In the genomic region with DNA sequence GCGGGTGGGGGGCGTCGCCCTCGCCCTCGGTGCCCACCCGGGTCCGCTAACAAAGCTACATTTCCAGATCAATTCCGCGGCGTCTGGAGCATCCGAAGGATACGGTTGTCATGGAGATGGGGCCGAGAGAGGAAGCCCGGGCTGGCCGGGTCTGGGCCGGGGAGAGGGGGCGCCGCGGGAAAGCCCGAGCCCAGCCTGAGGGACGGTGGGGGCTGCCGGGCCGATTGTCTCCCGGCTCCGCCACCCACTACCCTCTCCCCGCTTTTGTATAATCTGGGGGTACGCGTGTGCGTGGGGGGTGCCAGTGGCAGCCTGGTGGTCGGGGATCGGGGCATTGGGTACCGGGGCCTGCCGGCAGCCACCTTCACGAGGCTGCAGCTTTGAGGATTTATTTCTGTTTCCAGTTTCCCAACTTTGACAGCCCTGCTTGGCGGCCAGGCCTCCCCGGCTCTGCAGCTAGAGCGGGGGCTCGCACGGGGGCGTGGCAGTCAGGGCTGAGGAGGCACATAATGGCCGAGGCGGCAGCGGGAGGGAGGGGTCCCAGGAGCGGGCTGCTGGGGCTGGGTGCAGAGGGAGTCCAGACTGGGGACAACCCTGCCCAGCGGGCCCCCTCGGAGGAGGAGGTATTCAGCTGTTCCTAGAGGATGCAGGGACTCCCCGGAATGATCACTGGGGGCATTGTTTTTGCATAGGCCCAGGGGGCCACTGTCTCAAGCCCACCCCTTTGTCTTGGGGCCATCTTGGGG, we compare ENCODE assay signal across 11 cellular contexts. TPM values are rescaled to one million over a fixed set of nuclear protein-coding genes. Genes with fewer than 3 reads are reported as not detected.
DNase-seq lines count a peak whose midpoint lies in the region; ATAC-seq and TF ChIP-seq lines count a peak whose summit lies in the region.
"Had no signal": no experiment of that assay in that cellular context is flagged by ENCODE, and none has a peak within 500 bp of the region (broad histone marks: within the 10 kb centered on the region; RNA-seq: fewer than 3 reads in every experiment).

No MANE protein-coding gene starts in this region.

- TF ChIP-seq CTCF in upper lobe of right lung (IDR thresholded peaks at IDR 0.05): no peak

- H3K4me3 Mint-ChIP-seq in CD4-positive, CD25-positive, alpha-beta regulatory T cell: peak overlapping the region in 3 of 4 donors; percentile 20 to 66 (median 52)
- peak overlapping the region; percentile 44 to 83 (median 57) for H3K4me3 Mint-ChIP-seq in naive thymus-derived CD8-positive, alpha-beta T cell
- no peak overlapping the region for H3K4me3 Mint-ChIP-seq in activated CD8-positive, alpha-beta memory T cell treated with anti-CD3 and anti-CD28 coated beads, Interleukin-2, amount 10 ng/mL, durations not matched to agents 7 days and 5 days

- POLR2A ChIA-PET in naive thymus-derived CD8-positive, alpha-beta T cell (lab: Charles Lee): interaction anchor here (1.4 kb wide), 1 partner anchor 9 kb away, joined by 4 read pairs; no protein-coding TSS in a partner anchor

- DNase-seq in CD4-positive, CD25-positive, alpha-beta regulatory T cell: no peak
- DNase-seq in HAP-1 (ENCODE audit: low spot score in 2 of 2) (peak in 1 of 2 experiments; percentile 31), NCI-H510A treated with DMSO at 0.1 percent for 48 hours (lab: John Stamatoyannopoulos, UW) (no peak), upper lobe of right lung (no peak)
- peak in 1 of 10 donors; percentile 56 for DNase-seq in naive thymus-derived CD8-positive, alpha-beta T cell
- DNase-seq in activated CD4-positive, CD25-positive, alpha-beta regulatory T cell treated with anti-CD3 and anti-CD28 coated beads, Interleukin-2, amount 50 U/mL, for 72 hours: no peak
- no peak for DNase-seq in activated CD8-positive, alpha-beta memory T cell treated with anti-CD3 and anti-CD28 coated beads, Interleukin-2, amount 10 ng/mL, durations not matched to agents 7 days and 5 days
- DNase-seq: NCI-H2107 had no signal

- in situ Hi-C loops in HAP-1 (cut with MboI; ENCODE audit: low sequenced_read_pairs): no loop called here

- CTCF ChIA-PET in activated CD8-positive, alpha-beta memory T cell treated with anti-CD3 and anti-CD28 coated beads, Interleukin-2, amount 10 ng/mL, durations not matched to agents 7 days and 5 days (lab: Charles Lee): interaction anchor here (1.4 to 2.1 kb wide), 2 partner anchors 9 to 13 kb away, joined by 3 to 8 read pairs; no protein-coding TSS in a partner anchor

- peaks cover 13% of the 10 kb centered on the region for H3K4me1 ChIP-seq in CD4-positive, CD25-positive, alpha-beta regulatory T cell (ENCODE audit: control insufficient read depth, insufficient read depth, low read length, poor library complexity, severe bottlenecking)
- H3K4me1 ChIP-seq in HAP-1 (no peaks in the 10 kb centered on the region; the same call in 1 of the 2 replicates), upper lobe of right lung (peaks cover 13% of the 10 kb centered on the region)

- no peak for ATAC-seq in CD4-positive, CD25-positive, alpha-beta regulatory T cell (ENCODE audit: low read depth in 2 of 2)
- ATAC-seq in naive thymus-derived CD8-positive, alpha-beta T cell: peak; percentile 13 to 41
- ATAC-seq in activated CD8-positive, alpha-beta memory T cell treated with anti-CD3 and anti-CD28 coated beads, Interleukin-2, amount 10 ng/mL, durations not matched to agents 7 days and 5 days: no peak
- no peak for ATAC-seq in upper lobe of right lung

- H3K27me3 Mint-ChIP-seq in CD4-positive, CD25-positive, alpha-beta regulatory T cell: peaks cover 56% of the 10 kb centered on the region
- peaks cover 21 to 75% (median 67%) of the 10 kb centered on the region in 5 donors for H3K27me3 Mint-ChIP-seq in naive thymus-derived CD8-positive, alpha-beta T cell
- H3K27me3 Mint-ChIP-seq in activated CD8-positive, alpha-beta memory T cell treated with anti-CD3 and anti-CD28 coated beads, Interleukin-2, amount 10 ng/mL, durations not matched to agents 7 days and 5 days: peaks cover 74% of the 10 kb centered on the region

- H3K4me1 Mint-ChIP-seq in CD4-positive, CD25-positive, alpha-beta regulatory T cell: peaks cover 0 to 12% (median 3%) of the 10 kb centered on the region in 4 donors
- peaks cover 6 to 11% (median 10%) of the 10 kb centered on the region in 4 donors for H3K4me1 Mint-ChIP-seq in naive thymus-derived CD8-positive, alpha-beta T cell
- peaks cover 3% of the 10 kb centered on the region for H3K4me1 Mint-ChIP-seq in activated CD8-positive, alpha-beta memory T cell treated with anti-CD3 and anti-CD28 coated beads, Interleukin-2, amount 10 ng/mL, durations not matched to agents 7 days and 5 days

- peaks cover 16% of the 10 kb centered on the region for H3K27me3 ChIP-seq in CD4-positive, CD25-positive, alpha-beta regulatory T cell (ENCODE audit: control insufficient read depth, insufficient read depth, low read length)
- H3K27me3 ChIP-seq in HAP-1 (ENCODE audit: low read depth): peaks cover 46% of the 10 kb centered on the region
- peaks cover 46% of the 10 kb centered on the region for H3K27me3 ChIP-seq in upper lobe of right lung

- no peak overlapping the region for H3K4me3 ChIP-seq in CD4-positive, CD25-positive, alpha-beta regulatory T cell (ENCODE audit: low read depth, low read length)
- H3K4me3 ChIP-seq in HAP-1 (0 out of 2 replicates have a peak overlapping the region, but pooled peaks have one; percentile 0), upper lobe of right lung (no peak overlapping the region)

- H3K27ac ChIP-seq in CD4-positive, CD25-positive, alpha-beta regulatory T cell (ENCODE audit: insufficient read depth, low read length, poor library complexity, severe bottlenecking): no peak overlapping the region
- H3K27ac ChIP-seq in cingulate gyrus (ENCODE audit: low read depth, low read length) (peak overlapping the region; percentile 19), upper lobe of right lung (no peak overlapping the region)
- H3K27ac ChIP-seq: HL-60 had no signal

- no peaks in the 10 kb centered on the region for H3K36me3 ChIP-seq in CD4-positive, CD25-positive, alpha-beta regulatory T cell (ENCODE audit: control insufficient read depth, insufficient read depth, low read length)
- H3K36me3 ChIP-seq in HAP-1 (replicated peaks) (no peaks in the 10 kb centered on the region), upper lobe of right lung (no peaks in the 10 kb centered on the region)

- intact Hi-C loops in upper lobe of right lung (cut with DNase I): no loop called here

- no peaks in the 10 kb centered on the region for H3K36me3 Mint-ChIP-seq in CD4-positive, CD25-positive, alpha-beta regulatory T cell
- H3K36me3 Mint-ChIP-seq in naive thymus-derived CD8-positive, alpha-beta T cell: peaks cover 0 to 3% (median 0%) of the 10 kb centered on the region in 3 donors
- no peaks in the 10 kb centered on the region for H3K36me3 Mint-ChIP-seq in activated CD8-positive, alpha-beta memory T cell treated with anti-CD3 and anti-CD28 coated beads, Interleukin-2, amount 10 ng/mL, durations not matched to agents 7 days and 5 days

- no peak overlapping the region for H3K27ac Mint-ChIP-seq in CD4-positive, CD25-positive, alpha-beta regulatory T cell
- peak overlapping the region in 1 of 10 donors; percentile 43 for H3K27ac Mint-ChIP-seq in naive thymus-derived CD8-positive, alpha-beta T cell
- H3K27ac Mint-ChIP-seq in activated CD8-positive, alpha-beta memory T cell treated with anti-CD3 and anti-CD28 coated beads, Interleukin-2, amount 10 ng/mL, durations not matched to agents 7 days and 5 days: no peak overlapping the region

- H3K9me3 ChIP-seq in CD4-positive, CD25-positive, alpha-beta regulatory T cell (ENCODE audit: control insufficient read depth in 2 of 2, low read length in 2 of 2): no peaks in the 10 kb centered on the region
- no peaks in the 10 kb centered on the region for H3K9me3 ChIP-seq in HAP-1
- H3K9me3 ChIP-seq in upper lobe of right lung: no peaks in the 10 kb centered on the region

- H3K9me3 Mint-ChIP-seq in CD4-positive, CD25-positive, alpha-beta regulatory T cell: peaks cover 0 to 3% (median 0%) of the 10 kb centered on the region in 7 donors
- no peaks in the 10 kb centered on the region for H3K9me3 Mint-ChIP-seq in naive thymus-derived CD8-positive, alpha-beta T cell
- H3K9me3 Mint-ChIP-seq in activated CD8-positive, alpha-beta memory T cell treated with anti-CD3 and anti-CD28 coated beads, Interleukin-2, amount 10 ng/mL, durations not matched to agents 7 days and 5 days (ENCODE audit: low read depth): no peaks in the 10 kb centered on the region

RNA-seq across cellular contexts. Expression of a gene that starts 0.6 kb away (rescaled TPM):
- not detected for total RNA-seq in CD4-positive, CD25-positive, alpha-beta regulatory T cell
- not detected for polyA plus RNA-seq in CD4-positive, CD25-positive, alpha-beta regulatory T cell
- under 1 TPM; 0.08 to 0.19 TPM for total RNA-seq in naive thymus-derived CD8-positive, alpha-beta T cell
- under 1 TPM in 1 of 3 donors, not detected in 2; 0.08 TPM for polyA plus RNA-seq in naive thymus-derived CD8-positive, alpha-beta T cell
- not detected for total RNA-seq in activated CD8-positive, alpha-beta memory T cell treated with anti-CD3 and anti-CD28 coated beads, Interleukin-2, amount 10 ng/mL, durations not matched to agents 7 days and 5 days
- total RNA-seq in upper lobe of right lung: not detected
- total RNA-seq: T-helper 2 cell treated with Interferon-gamma antibody and Interleukin-4, amounts not matched to agents 100 ng/mL and 5 ng/mL, for 36 hours had no signal

Comparison
In these comparisons a context has a peak if more than half of its experiments do, and no peak if none do; other contexts are left out.
1. ATAC-seq: peak in naive thymus-derived CD8-positive, alpha-beta T cell (2 of 2); none in CD4-positive, CD25-positive, alpha-beta regulatory T cell (0 of 2), activated CD8-positive, alpha-beta memory T cell treated with anti-CD3 and anti-CD28 coated beads, Interleukin-2, amount 10 ng/mL, durations not matched to agents 7 days and 5 days (single experiment) and upper lobe of right lung (single experiment).